21 cellular contexts compared by ENCODE assay signal in genomic region chr15:89531796-89532537, GRCh38. TPM values are rescaled to one million over a fixed set of nuclear protein-coding genes. Genes with fewer than 3 reads are reported as not detected.
DNase-seq lines count a peak whose midpoint lies in the region; ATAC-seq and TF ChIP-seq lines count a peak whose summit lies in the region.
"Had no signal": no experiment of that assay in that cellular context is flagged by ENCODE, and none has a peak within 500 bp of the region (broad histone marks: within the 10 kb centered on the region; RNA-seq: fewer than 3 reads in every experiment).

No MANE protein-coding gene starts in this region.

- WGBS in transverse colon (ENCODE audit: low coverage in 1 of 2), 2 donors: 66 to 73% methylated on average over 3 to 6 of the region's 6 CpGs

- DNase-seq in NCI-H82 (lab: John Stamatoyannopoulos, UW): peak; percentile 39
- no peak for DNase-seq in NCI-H82 treated with DMSO at 0.1 percent for 48 hours (lab: John Stamatoyannopoulos, UW; ENCODE audit: unreplicated experiment)
- DNase-seq in type B pancreatic cell (ENCODE audit: extremely low spot score, unreplicated experiment): no peak
- DNase-seq in transverse colon: no peak
- DNase-seq in activated CD4-positive, alpha-beta memory T cell treated with anti-CD3 and anti-CD28 coated beads for 36 hours: no peak
- DNase-seq: ACHN; activated naive CD4-positive, alpha-beta T cell treated with anti-CD3 and anti-CD28 coated beads, Interleukin-2, amount 10 ng/mL, durations not matched to agents 7 days and 5 days; aorta; DMS79 treated with DMSO at 0.1 percent for 48 hours; NCI-H1694; NCI-H345; NK-92 treated with Interleukin-12 subunit alpha and Interleukin-12 subunit beta, amount 100 ng/mL, for 24 hours; right cardiac atrium; stimulated activated naive B cell treated with anti-CD40 and anti-IgM and Interleukin-4, amounts not matched to agents 10 μg/mL and 1 μg/mL and 100 μg/mL, for 72 hours; thyroid gland had no signal

- H2AFZ ChIP-seq in OCI-LY3 (ENCODE audit: low read depth, low read length): 0 out of 2 replicates have a peak overlapping the region, but pooled peaks have one; percentile 3

- intact Hi-C loops in transverse colon (cut with DNase I; ENCODE audit: low total_unique reads): no loop called here
- intact Hi-C loops in activated CD4-positive, alpha-beta memory T cell treated with anti-CD3 and anti-CD28 coated beads for 36 hours (cut with micrococcal nuclease): no loop called here

- TF ChIP-seq CTCF in OCI-LY3 (IDR thresholded peaks at IDR 0.05; ENCODE audit: low read depth, low read length) (no peak), type B pancreatic cell (conservative IDR thresholded peaks at IDR 0.05) (no peak), transverse colon (IDR thresholded peaks at IDR 0.05) (no peak)

- H3K27ac ChIP-seq in OCI-LY3 (ENCODE audit: low read length) (no peak overlapping the region), transverse colon (no peak overlapping the region)
- H3K27ac ChIP-seq: C4-2B, thyroid gland had no signal

- no peaks in the 10 kb centered on the region for H3K4me1 Mint-ChIP-seq in type B pancreatic cell (ENCODE audit: unreplicated experiment)
- no peaks in the 10 kb centered on the region for H3K4me1 Mint-ChIP-seq in activated CD4-positive, alpha-beta memory T cell treated with anti-CD3 and anti-CD28 coated beads for 36 hours (ENCODE audit: low read depth)
- H3K4me1 Mint-ChIP-seq: stimulated activated naive B cell treated with anti-CD40 and anti-IgM and Interleukin-4, amounts not matched to agents 10 μg/mL and 1 μg/mL and 100 μg/mL, for 72 hours had no signal

- H3K36me3 ChIP-seq in OCI-LY3 (replicated peaks; ENCODE audit: low read depth, low read length): no peaks in the 10 kb centered on the region
- no peaks in the 10 kb centered on the region for H3K36me3 ChIP-seq in transverse colon
- H3K36me3 ChIP-seq: thyroid gland had no signal

- POLR2A ChIA-PET in activated CD4-positive, alpha-beta memory T cell treated with anti-CD3 and anti-CD28 coated beads for 36 hours (lab: Charles Lee): no interaction called here

- TF ChIP-seq POLR2A in transverse colon (IDR thresholded peaks at IDR 0.05): no peak

- H3K27me3 ChIP-seq in OCI-LY3 (ENCODE audit: low read depth, low read length) (no peaks in the 10 kb centered on the region), transverse colon (no peaks in the 10 kb centered on the region)
- H3K27me3 ChIP-seq: thyroid gland had no signal

- TF ChIP-seq EP300 in transverse colon (IDR thresholded peaks at IDR 0.05; ENCODE audit: low read depth): no peak

- H3K9ac ChIP-seq in OCI-LY3 (ENCODE audit: low read length): no peak overlapping the region

- H3K4me3 ChIP-seq in OCI-LY3 (ENCODE audit: low read length) (no peak overlapping the region), transverse colon (no peak overlapping the region)
- H3K4me3 ChIP-seq: thyroid gland had no signal

- no peak overlapping the region for H3K4me3 Mint-ChIP-seq in type B pancreatic cell
- H3K4me3 Mint-ChIP-seq in activated CD4-positive, alpha-beta memory T cell treated with anti-CD3 and anti-CD28 coated beads for 36 hours: no peak overlapping the region
- H3K4me3 Mint-ChIP-seq: activated naive CD4-positive, alpha-beta T cell treated with anti-CD3 and anti-CD28 coated beads, Interleukin-2, amount 10 ng/mL, durations not matched to agents 7 days and 5 days; stimulated activated naive B cell treated with anti-CD40 and anti-IgM and Interleukin-4, amounts not matched to agents 10 μg/mL and 1 μg/mL and 100 μg/mL, for 72 hours had no signal

- no peaks in the 10 kb centered on the region for H3K36me3 Mint-ChIP-seq in type B pancreatic cell
- no peaks in the 10 kb centered on the region for H3K36me3 Mint-ChIP-seq in activated CD4-positive, alpha-beta memory T cell treated with anti-CD3 and anti-CD28 coated beads for 36 hours
- H3K36me3 Mint-ChIP-seq: activated naive CD4-positive, alpha-beta T cell treated with anti-CD3 and anti-CD28 coated beads, Interleukin-2, amount 10 ng/mL, durations not matched to agents 7 days and 5 days had no signal

- H4K20me1 ChIP-seq in OCI-LY3 (ENCODE audit: insufficient read depth, low read length): no peaks in the 10 kb centered on the region

- H3K9me3 ChIP-seq in OCI-LY3 (ENCODE audit: insufficient read depth, low read length): no peaks in the 10 kb centered on the region
- H3K9me3 ChIP-seq in transverse colon: no peaks in the 10 kb centered on the region
- H3K9me3 ChIP-seq: thyroid gland had no signal

- CTCF ChIA-PET in activated CD4-positive, alpha-beta memory T cell treated with anti-CD3 and anti-CD28 coated beads for 36 hours (lab: Charles Lee): interaction anchor here (0.7 kb wide), 1 partner anchor 62 kb away, joined by 3 read pairs; no protein-coding TSS in a partner anchor

- no peaks in the 10 kb centered on the region for H3K79me2 ChIP-seq in OCI-LY3 (ENCODE audit: low read length)

- H3K27me3 Mint-ChIP-seq in type B pancreatic cell: no peaks in the 10 kb centered on the region
- peaks cover 4% of the 10 kb centered on the region for H3K27me3 Mint-ChIP-seq in activated CD4-positive, alpha-beta memory T cell treated with anti-CD3 and anti-CD28 coated beads for 36 hours

- H3K4me1 ChIP-seq in OCI-LY3 (ENCODE audit: low read length) (no peaks in the 10 kb centered on the region), transverse colon (no peaks in the 10 kb centered on the region)
- H3K4me1 ChIP-seq: thyroid gland had no signal

- no peak overlapping the region for H3K4me2 ChIP-seq in OCI-LY3 (ENCODE audit: low read length)

- in situ Hi-C loops in transverse colon (cut with MboI; ENCODE audit: low pct_ligation_motif_present in 1 of 4, low pct_unique_long_range_greater_than_20kb in 1 of 4, low sequenced_read_pairs in 3 of 4): no loop called here

- peaks cover 7% of the 10 kb centered on the region for H3K9me3 Mint-ChIP-seq in type B pancreatic cell
- H3K9me3 Mint-ChIP-seq in activated CD4-positive, alpha-beta memory T cell treated with anti-CD3 and anti-CD28 coated beads for 36 hours: no peaks in the 10 kb centered on the region
- H3K9me3 Mint-ChIP-seq: activated naive CD4-positive, alpha-beta T cell treated with anti-CD3 and anti-CD28 coated beads, Interleukin-2, amount 10 ng/mL, durations not matched to agents 7 days and 5 days had no signal

- H3K27ac Mint-ChIP-seq in type B pancreatic cell: peak overlapping the region; percentile 30
- no peak overlapping the region for H3K27ac Mint-ChIP-seq in activated CD4-positive, alpha-beta memory T cell treated with anti-CD3 and anti-CD28 coated beads for 36 hours
- H3K27ac Mint-ChIP-seq: activated naive CD4-positive, alpha-beta T cell treated with anti-CD3 and anti-CD28 coated beads, Interleukin-2, amount 10 ng/mL, durations not matched to agents 7 days and 5 days; stimulated activated naive B cell treated with anti-CD40 and anti-IgM and Interleukin-4, amounts not matched to agents 10 μg/mL and 1 μg/mL and 100 μg/mL, for 72 hours had no signal

- peak; percentile 96 for ATAC-seq in esophagus mucosa
- no peak for ATAC-seq in GM18511 (IDR thresholded peaks at IDR 0.05; ENCODE audit: unreplicated experiment)
- ATAC-seq: right cardiac atrium; stimulated activated naive B cell treated with anti-CD40 and anti-IgM and Interleukin-4, amounts not matched to agents 10 μg/mL and 1 μg/mL and 100 μg/mL, for 72 hours had no signal

RNA-seq across cellular contexts. Expression of gene RHCG, which starts 35.6 kb away (rescaled TPM):
- total RNA-seq in esophagus mucosa: 4,298 TPM
- total RNA-seq in type B pancreatic cell (ENCODE audit: low replicate concordance): 13.4 and 22.4 TPM in 2 replicates
- under 1 TPM in 1 of 4 donors, not detected in 3; 0.41 TPM for total RNA-seq in transverse colon
- not detected for total RNA-seq in activated CD4-positive, alpha-beta memory T cell treated with anti-CD3 and anti-CD28 coated beads for 36 hours
- total RNA-seq: aorta; RPMI7951; T-helper 1 cell treated with Interleukin-12 subunit alpha and Interleukin-12 subunit beta and Interleukin-4 antibody, amounts not matched to agents 30 ng/mL and 1 ng/mL, for 36 hours; thyroid gland had no signal

RNA-seq across cellular contexts. Expression of gene TICRR, which starts 43.3 kb away (rescaled TPM):
- total RNA-seq in esophagus mucosa: 17.0 TPM
- 8.8 and 23.4 TPM in 2 replicates for total RNA-seq in type B pancreatic cell (ENCODE audit: low replicate concordance)
- 1 to 10 TPM in 1 of 4 donors, under 1 TPM in 2, not detected in 1; 0.27 to 1.4 (median 0.95) TPM for total RNA-seq in transverse colon
- total RNA-seq in activated CD4-positive, alpha-beta memory T cell treated with anti-CD3 and anti-CD28 coated beads for 36 hours: 10 to 100 TPM; 16.8 to 18.0 TPM

Comparison
In these comparisons a context has a peak if more than half of its experiments do, and no peak if none do; other contexts are left out.
1. RNA of gene RHCG, which starts 35.6 kb away (total RNA-seq): 4,298 TPM in esophagus mucosa (single experiment); 13.4 to 22.4 TPM in type B pancreatic cell, 0.41 TPM in transverse colon and not detected in activated CD4-positive, alpha-beta memory T cell treated with anti-CD3 and anti-CD28 coated beads for 36 hours; every median in the first group is over 100 times any median in the second.